In the genomic region with DNA sequence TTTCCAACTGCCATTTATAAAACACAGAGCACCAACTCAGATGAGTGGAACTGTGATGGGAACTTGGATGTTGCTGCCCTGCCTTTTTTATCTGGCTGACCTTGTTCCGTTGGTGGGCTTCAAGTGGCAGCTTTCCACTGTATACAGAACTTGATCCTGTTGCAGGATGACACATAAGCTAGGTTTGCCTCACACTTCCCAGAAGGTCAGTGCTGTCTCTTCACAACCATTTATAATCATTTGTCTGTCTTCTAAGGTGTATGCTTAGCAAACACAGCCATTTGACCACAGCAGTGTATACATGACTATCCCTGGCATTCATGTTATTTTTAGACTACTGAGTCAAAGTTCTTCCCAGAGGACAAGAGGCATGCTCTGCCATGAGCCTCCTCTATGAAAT, we compare ENCODE assay signal across 9 cellular contexts. TPM values are rescaled to one million over a fixed set of nuclear protein-coding genes. Genes with fewer than 3 reads are reported as not detected.
"Had no signal": no experiment of that assay in that cellular context is flagged by ENCODE, and none has a peak within 500 bp of the region (broad histone marks: within the 10 kb centered on the region; RNA-seq: fewer than 3 reads in every experiment).

No MANE protein-coding gene starts in this region.

- H3K4me3 ChIP-seq: GM23338, K562 had no signal

- H2AFZ ChIP-seq: GM23338 had no signal

- DNase-seq: H9, HCEC 1CT, IMR-90, KG1 had no signal

- FAIRE-seq: H1, H54, K562 had no signal

- ATAC-seq: GM23338, K562 had no signal

- H3K4me2 ChIP-seq: GM23338 had no signal

RNA-seq across cellular contexts. Expression of a gene that starts 20.3 kb away (rescaled TPM):
- total RNA-seq: HT-29, IMR-90, K562 had no signal
- polyA plus RNA-seq: IMR-90, K562 had no signal
